Comparison of ENCODE assay signal across 8 cellular contexts in the genomic region with DNA sequence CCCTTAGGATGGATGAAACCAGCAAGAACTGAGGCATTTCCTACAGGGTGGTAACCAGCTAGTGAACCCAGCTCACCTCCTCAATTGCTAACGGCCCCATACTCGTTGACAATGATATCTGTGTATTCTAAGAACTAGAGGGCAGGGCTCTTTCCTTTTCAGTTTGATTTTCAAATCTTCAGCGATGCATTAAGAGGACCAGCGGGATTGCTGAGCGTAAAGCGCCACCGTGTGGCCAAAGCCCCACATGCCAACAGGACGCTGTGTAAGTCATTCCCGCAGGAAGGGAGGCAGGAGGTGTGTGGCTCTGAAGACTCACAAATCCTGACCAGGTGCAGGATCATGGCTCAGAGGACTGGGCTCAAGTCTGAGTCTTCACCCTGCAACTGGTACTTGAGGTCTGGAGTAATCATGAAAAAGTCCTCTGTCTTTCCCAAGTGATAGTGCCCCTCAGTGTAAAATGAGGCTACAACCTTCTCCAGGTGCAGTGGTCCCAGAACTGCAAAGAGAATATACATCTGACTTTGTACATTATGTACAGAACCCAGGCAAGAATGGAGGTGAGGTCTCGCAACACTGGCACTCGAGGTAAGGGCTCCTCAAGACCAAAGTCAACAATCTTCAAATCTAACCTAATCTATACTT. TPM values are rescaled to one million over a fixed set of nuclear protein-coding genes. Genes with fewer than 3 reads are reported as not detected.
DNase-seq lines count a peak whose midpoint lies in the region; ATAC-seq and TF ChIP-seq lines count a peak whose summit lies in the region.

No MANE protein-coding gene starts in this region.

- no peaks in the 10 kb centered on the region for H3K4me1 ChIP-seq in testis

- no peak for TF ChIP-seq POLR2A in testis (IDR thresholded peaks at IDR 0.05)

- TF ChIP-seq CTCF in LNCAP (IDR thresholded peaks at IDR 0.05) = peak; percentile 85
- peak; percentile 88 for TF ChIP-seq CTCF in RWPE1 (conservative IDR thresholded peaks at IDR 0.05; ENCODE audit: low read depth)
- peak; percentile 92 for TF ChIP-seq CTCF in fibroblast of villous mesenchyme (IDR thresholded peaks at IDR 0.05; ENCODE audit: insufficient read depth, low read depth, low read length)
- peak; percentile 75 to 95 (median 91) for TF ChIP-seq CTCF in testis (IDR thresholded peaks at IDR 0.05)

- intact Hi-C loops in testis (cut with DNase I; ENCODE audit: low total_unique reads) = no loop called here

- no peaks in the 10 kb centered on the region for H3K27me3 ChIP-seq in testis

- DNase-seq in DMS79 treated with DMSO at 0.1 percent for 48 hours (lab: John Stamatoyannopoulos, UW) (peak; percentile 70), RWPE1 (ENCODE audit: low spot score) (peak; percentile 60), fibroblast of villous mesenchyme (ENCODE audit: low read depth) (peak; percentile 79), nucleus accumbens (lab: John Stamatoyannopoulos, UW) (peak in 53 of 56 donors; percentile 2 to 90 (median 58)), testis (peak; percentile 93)
- peak; percentile 57 to 72 for DNase-seq in activated T-helper 1 cell treated with anti-CD3 and anti-CD28 coated beads, Interleukin-2, amount 50 U/mL, for 16 hours (ENCODE audit: low read depth in 1 of 2, low spot score in 1 of 2)

- CTCF ChIA-PET in RWPE1 (lab: Yijun Ruan, JAX) = interaction anchor here (0.6 to 1.3 kb wide), 3 partner anchors 100 to 1080 kb away, joined by 3 to 6 read pairs (median 4); no protein-coding TSS in a partner anchor

- POLR2A ChIA-PET in RWPE1 (lab: Yijun Ruan, JAX; ENCODE audit: low non-redundant PET) = no interaction called here

- no peak overlapping the region for H3K4me3 ChIP-seq in fibroblast of villous mesenchyme (ENCODE audit: low read depth, low read length)
- H3K4me3 ChIP-seq in testis = no peak overlapping the region

- no peaks in the 10 kb centered on the region for H3K36me3 ChIP-seq in testis (ENCODE audit: low read depth, missing control alignments)

- WGBS in testis, 2 donors = 13 to 14% methylated on average over 11 of the region's 11 CpGs

- H3K27ac ChIP-seq in RWPE1 (no peak overlapping the region), testis (no peak overlapping the region)

- H3K9me3 ChIP-seq in testis = no peaks in the 10 kb centered on the region

- ATAC-seq in GM21825 (IDR thresholded peaks at IDR 0.05; ENCODE audit: unreplicated experiment) = peak; percentile 86

RNA-seq across cellular contexts. Expression of gene C13orf42, which starts 40.9 kb away (rescaled TPM):
- total RNA-seq in fibroblast of villous mesenchyme (not detected in 2 replicates), testis (1 to 10 TPM; 1.8 to 1.9 TPM)
- 0.65 TPM for polyA plus RNA-seq in testis (ENCODE audit: insufficient read depth, low read depth, low replicate concordance)
